ENCODE assay signal across 1 cellular context in the genomic region with DNA sequence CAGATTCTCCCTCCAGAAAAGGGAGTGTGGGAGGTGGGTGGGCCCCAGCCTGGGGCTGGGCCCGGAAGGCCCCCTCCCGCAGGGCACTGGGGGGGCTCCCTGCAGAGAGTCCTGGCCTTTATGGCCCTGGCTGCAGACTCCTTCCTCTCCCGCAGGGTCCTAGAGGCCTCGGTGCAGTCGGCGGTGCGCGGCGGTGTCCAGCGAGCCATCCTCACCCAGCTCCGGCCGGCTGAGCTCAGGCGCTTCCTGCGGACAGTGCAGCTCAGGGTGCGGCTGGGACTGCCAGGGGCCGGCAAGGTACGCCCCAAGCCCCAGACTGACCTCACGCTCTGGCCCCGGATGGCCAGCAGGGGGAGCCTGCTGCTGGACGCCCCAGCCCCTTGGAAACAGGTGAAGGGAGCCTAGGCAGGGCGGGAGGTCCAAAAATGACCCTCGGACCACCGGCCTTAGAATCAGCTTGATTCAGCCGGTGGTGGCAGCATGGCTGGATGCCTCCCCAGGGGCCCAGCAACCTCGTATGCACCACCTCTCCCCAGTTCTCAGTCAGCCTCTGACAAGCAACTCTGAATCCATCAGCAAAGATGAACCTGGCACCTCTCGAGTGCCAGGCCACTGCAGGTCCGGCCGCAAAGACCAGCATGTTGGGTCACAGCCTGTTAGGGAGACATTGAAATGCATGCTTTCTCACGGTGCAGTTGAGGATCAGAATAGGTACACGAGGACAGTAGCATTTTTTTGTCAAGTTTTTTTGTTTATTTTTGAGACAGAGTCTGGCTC.
TF ChIP-seq lines count a peak whose summit lies in the region.

No MANE protein-coding gene starts in this region.

TF ChIP-seq in K562, 482 proteins besides CTCF, POLR2A, EP300 and RAD21 (continued from another document and continues in another):
- TF ChIP-seq YY1 (IDR thresholded peaks at IDR 0.05; ENCODE audit: borderline replicate concordance in 1 of 3, control insufficient read depth in 1 of 3, extremely low read depth in 1 of 3, insufficient read depth in 3 of 3, insufficient read length in 1 of 3, insufficient replicate concordance in 2 of 3, low read depth in 1 of 3, low read length in 2 of 3), result peak in 2 of 3 experiments; percentile 15 to 49
- peak; percentile 17 to 59; a peak in 2 of 4 replicates for TF ChIP-seq RCOR1 (IDR thresholded peaks at IDR 0.05; ENCODE audit: borderline replicate concordance in 1 of 2, low read depth in 2 of 2, low read length in 2 of 2)
- TF ChIP-seq, protein P1, sequence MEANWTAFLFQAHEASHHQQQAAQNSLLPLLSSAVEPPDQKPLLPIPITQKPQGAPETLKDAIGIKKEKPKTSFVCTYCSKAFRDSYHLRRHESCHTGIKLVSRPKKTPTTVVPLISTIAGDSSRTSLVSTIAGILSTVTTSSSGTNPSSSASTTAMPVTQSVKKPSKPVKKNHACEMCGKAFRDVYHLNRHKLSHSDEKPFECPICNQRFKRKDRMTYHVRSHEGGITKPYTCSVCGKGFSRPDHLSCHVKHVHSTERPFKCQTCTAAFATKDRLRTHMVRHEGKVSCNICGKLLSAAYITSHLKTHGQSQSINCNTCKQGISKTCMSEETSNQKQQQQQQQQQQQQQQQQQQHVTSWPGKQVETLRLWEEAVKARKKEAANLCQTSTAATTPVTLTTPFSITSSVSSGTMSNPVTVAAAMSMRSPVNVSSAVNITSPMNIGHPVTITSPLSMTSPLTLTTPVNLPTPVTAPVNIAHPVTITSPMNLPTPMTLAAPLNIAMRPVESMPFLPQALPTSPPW (CRISPR knock-in tag; IDR thresholded peaks at IDR 0.05), result 0 out of 2 replicates have a peak, but pooled peaks have one; percentile 42
- peak; percentile 63; the same call in 1 of the 2 replicates for TF ChIP-seq ZNF134 (CRISPR knock-in tag; conservative IDR thresholded peaks at IDR 0.05)
- TF ChIP-seq ZNF444 (CRISPR knock-in tag; IDR thresholded peaks at IDR 0.05), result no peak
- TF ChIP-seq, protein P2, sequence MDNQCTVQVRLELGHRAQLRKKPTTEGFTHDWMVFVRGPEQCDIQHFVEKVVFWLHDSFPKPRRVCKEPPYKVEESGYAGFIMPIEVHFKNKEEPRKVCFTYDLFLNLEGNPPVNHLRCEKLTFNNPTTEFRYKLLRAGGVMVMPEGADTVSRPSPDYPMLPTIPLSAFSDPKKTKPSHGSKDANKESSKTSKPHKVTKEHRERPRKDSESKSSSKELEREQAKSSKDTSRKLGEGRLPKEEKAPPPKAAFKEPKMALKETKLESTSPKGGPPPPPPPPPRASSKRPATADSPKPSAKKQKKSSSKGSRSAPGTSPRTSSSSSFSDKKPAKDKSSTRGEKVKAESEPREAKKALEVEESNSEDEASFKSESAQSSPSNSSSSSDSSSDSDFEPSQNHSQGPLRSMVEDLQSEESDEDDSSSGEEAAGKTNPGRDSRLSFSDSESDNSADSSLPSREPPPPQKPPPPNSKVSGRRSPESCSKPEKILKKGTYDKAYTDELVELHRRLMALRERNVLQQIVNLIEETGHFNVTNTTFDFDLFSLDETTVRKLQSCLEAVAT (IDR thresholded peaks at IDR 0.05), result peak; percentile 34 to 47; a peak in 2 of 4 replicates
- TF ChIP-seq NFIX (CRISPR knock-in tag; IDR thresholded peaks at IDR 0.05; ENCODE audit: low read depth), result no peak
- TF ChIP-seq MTF1 (CRISPR knock-in tag; IDR thresholded peaks at IDR 0.05; ENCODE audit: borderline replicate concordance), result no peak
- TF ChIP-seq ZNF764 (CRISPR knock-in tag; IDR thresholded peaks at IDR 0.05; ENCODE audit: low read depth), result peak; percentile 54; the same call in 1 of the 2 replicates
- TF ChIP-seq, protein P3, sequence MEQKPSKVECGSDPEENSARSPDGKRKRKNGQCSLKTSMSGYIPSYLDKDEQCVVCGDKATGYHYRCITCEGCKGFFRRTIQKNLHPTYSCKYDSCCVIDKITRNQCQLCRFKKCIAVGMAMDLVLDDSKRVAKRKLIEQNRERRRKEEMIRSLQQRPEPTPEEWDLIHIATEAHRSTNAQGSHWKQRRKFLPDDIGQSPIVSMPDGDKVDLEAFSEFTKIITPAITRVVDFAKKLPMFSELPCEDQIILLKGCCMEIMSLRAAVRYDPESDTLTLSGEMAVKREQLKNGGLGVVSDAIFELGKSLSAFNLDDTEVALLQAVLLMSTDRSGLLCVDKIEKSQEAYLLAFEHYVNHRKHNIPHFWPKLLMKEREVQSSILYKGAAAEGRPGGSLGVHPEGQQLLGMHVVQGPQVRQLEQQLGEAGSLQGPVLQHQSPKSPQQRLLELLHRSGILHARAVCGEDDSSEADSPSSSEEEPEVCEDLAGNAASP (IDR thresholded peaks at IDR 0.05), result no peak
- no peak for TF ChIP-seq ZNF239 (CRISPR knock-in tag; IDR thresholded peaks at IDR 0.05)
- peak; percentile 38; the same call in 1 of the 2 replicates for TF ChIP-seq PHF21A (IDR thresholded peaks at IDR 0.05; ENCODE audit: borderline replicate concordance, low read depth)
- TF ChIP-seq ZNF24 (IDR thresholded peaks at IDR 0.05), result peak; percentile 42; the same call in 1 of the 2 replicates
- peak; percentile 55; the same call in 1 of the 2 replicates for TF ChIP-seq KLF10 (CRISPR knock-in tag; IDR thresholded peaks at IDR 0.05)
- TF ChIP-seq ZNF717 (CRISPR knock-in tag; IDR thresholded peaks at IDR 0.05), result peak; percentile 75; the same call in 1 of the 2 replicates
- TF ChIP-seq, protein P4, sequence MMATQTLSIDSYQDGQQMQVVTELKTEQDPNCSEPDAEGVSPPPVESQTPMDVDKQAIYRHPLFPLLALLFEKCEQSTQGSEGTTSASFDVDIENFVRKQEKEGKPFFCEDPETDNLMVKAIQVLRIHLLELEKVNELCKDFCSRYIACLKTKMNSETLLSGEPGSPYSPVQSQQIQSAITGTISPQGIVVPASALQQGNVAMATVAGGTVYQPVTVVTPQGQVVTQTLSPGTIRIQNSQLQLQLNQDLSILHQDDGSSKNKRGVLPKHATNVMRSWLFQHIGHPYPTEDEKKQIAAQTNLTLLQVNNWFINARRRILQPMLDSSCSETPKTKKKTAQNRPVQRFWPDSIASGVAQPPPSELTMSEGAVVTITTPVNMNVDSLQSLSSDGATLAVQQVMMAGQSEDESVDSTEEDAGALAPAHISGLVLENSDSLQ (IDR thresholded peaks at IDR 0.05), result 0 out of 2 replicates have a peak, but pooled peaks have one; percentile 11
- 0 out of 2 replicates have a peak, but pooled peaks have one; percentile 31 for TF ChIP-seq HNRNPL (IDR thresholded peaks at IDR 0.05; ENCODE audit: low read depth, low read length)
- TF ChIP-seq, protein P5, sequence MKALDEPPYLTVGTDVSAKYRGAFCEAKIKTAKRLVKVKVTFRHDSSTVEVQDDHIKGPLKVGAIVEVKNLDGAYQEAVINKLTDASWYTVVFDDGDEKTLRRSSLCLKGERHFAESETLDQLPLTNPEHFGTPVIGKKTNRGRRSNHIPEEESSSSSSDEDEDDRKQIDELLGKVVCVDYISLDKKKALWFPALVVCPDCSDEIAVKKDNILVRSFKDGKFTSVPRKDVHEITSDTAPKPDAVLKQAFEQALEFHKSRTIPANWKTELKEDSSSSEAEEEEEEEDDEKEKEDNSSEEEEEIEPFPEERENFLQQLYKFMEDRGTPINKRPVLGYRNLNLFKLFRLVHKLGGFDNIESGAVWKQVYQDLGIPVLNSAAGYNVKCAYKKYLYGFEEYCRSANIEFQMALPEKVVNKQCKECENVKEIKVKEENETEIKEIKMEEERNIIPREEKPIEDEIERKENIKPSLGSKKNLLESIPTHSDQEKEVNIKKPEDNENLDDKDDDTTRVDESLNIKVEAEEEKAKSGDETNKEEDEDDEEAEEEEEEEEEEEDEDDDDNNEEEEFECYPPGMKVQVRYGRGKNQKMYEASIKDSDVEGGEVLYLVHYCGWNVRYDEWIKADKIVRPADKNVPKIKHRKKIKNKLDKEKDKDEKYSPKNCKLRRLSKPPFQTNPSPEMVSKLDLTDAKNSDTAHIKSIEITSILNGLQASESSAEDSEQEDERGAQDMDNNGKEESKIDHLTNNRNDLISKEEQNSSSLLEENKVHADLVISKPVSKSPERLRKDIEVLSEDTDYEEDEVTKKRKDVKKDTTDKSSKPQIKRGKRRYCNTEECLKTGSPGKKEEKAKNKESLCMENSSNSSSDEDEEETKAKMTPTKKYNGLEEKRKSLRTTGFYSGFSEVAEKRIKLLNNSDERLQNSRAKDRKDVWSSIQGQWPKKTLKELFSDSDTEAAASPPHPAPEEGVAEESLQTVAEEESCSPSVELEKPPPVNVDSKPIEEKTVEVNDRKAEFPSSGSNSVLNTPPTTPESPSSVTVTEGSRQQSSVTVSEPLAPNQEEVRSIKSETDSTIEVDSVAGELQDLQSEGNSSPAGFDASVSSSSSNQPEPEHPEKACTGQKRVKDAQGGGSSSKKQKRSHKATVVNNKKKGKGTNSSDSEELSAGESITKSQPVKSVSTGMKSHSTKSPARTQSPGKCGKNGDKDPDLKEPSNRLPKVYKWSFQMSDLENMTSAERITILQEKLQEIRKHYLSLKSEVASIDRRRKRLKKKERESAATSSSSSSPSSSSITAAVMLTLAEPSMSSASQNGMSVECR (CRISPR knock-in tag; IDR thresholded peaks at IDR 0.05), result 0 out of 2 replicates have a peak, but pooled peaks have one; percentile 49
- TF ChIP-seq PTTG1 (tag; IDR thresholded peaks at IDR 0.05; ENCODE audit: low read depth), result no peak
- TF ChIP-seq, protein P6, sequence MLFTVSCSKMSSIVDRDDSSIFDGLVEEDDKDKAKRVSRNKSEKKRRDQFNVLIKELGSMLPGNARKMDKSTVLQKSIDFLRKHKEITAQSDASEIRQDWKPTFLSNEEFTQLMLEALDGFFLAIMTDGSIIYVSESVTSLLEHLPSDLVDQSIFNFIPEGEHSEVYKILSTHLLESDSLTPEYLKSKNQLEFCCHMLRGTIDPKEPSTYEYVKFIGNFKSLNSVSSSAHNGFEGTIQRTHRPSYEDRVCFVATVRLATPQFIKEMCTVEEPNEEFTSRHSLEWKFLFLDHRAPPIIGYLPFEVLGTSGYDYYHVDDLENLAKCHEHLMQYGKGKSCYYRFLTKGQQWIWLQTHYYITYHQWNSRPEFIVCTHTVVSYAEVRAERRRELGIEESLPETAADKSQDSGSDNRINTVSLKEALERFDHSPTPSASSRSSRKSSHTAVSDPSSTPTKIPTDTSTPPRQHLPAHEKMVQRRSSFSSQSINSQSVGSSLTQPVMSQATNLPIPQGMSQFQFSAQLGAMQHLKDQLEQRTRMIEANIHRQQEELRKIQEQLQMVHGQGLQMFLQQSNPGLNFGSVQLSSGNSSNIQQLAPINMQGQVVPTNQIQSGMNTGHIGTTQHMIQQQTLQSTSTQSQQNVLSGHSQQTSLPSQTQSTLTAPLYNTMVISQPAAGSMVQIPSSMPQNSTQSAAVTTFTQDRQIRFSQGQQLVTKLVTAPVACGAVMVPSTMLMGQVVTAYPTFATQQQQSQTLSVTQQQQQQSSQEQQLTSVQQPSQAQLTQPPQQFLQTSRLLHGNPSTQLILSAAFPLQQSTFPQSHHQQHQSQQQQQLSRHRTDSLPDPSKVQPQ (CRISPR knock-in tag; IDR thresholded peaks at IDR 0.05; ENCODE audit: borderline replicate concordance), result no peak
- TF ChIP-seq NFE2 (IDR thresholded peaks at IDR 0.05; ENCODE audit: low read depth), result no peak
- peak; percentile 67 for TF ChIP-seq ESRRA (IDR thresholded peaks at IDR 0.05; ENCODE audit: borderline replicate concordance, low read depth)
- peak; percentile 77 for TF ChIP-seq CCNT2 (IDR thresholded peaks at IDR 0.05; ENCODE audit: borderline replicate concordance, extremely low read depth, insufficient read length, low read depth, low read length)
- TF ChIP-seq RBFOX2 (IDR thresholded peaks at IDR 0.05; ENCODE audit: low read depth, low read length), result peak; percentile 61
- TF ChIP-seq POU5F1 (IDR thresholded peaks at IDR 0.05; ENCODE audit: borderline replicate concordance, low read depth, low read length, partially characterized antibody), result no peak
- TF ChIP-seq, protein P7, sequence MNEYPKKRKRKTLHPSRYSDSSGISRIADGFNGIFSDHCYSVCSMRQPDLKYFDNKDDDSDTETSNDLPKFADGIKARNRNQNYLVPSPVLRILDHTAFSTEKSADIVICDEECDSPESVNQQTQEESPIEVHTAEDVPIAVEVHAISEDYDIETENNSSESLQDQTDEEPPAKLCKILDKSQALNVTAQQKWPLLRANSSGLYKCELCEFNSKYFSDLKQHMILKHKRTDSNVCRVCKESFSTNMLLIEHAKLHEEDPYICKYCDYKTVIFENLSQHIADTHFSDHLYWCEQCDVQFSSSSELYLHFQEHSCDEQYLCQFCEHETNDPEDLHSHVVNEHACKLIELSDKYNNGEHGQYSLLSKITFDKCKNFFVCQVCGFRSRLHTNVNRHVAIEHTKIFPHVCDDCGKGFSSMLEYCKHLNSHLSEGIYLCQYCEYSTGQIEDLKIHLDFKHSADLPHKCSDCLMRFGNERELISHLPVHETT (CRISPR knock-in tag; conservative IDR thresholded peaks at IDR 0.05 in 1 of 2, IDR thresholded peaks at IDR 0.05 in 1 of 2), result peak in 1 of 2 experiments; percentile 68; a peak in 2 of 4 replicates
- TF ChIP-seq SMAD4 (CRISPR knock-in tag; conservative IDR thresholded peaks at IDR 0.05), result peak; percentile 82; the same call in 1 of the 2 replicates
